ENCODE assay signal across 10 cellular contexts in the genomic region with DNA sequence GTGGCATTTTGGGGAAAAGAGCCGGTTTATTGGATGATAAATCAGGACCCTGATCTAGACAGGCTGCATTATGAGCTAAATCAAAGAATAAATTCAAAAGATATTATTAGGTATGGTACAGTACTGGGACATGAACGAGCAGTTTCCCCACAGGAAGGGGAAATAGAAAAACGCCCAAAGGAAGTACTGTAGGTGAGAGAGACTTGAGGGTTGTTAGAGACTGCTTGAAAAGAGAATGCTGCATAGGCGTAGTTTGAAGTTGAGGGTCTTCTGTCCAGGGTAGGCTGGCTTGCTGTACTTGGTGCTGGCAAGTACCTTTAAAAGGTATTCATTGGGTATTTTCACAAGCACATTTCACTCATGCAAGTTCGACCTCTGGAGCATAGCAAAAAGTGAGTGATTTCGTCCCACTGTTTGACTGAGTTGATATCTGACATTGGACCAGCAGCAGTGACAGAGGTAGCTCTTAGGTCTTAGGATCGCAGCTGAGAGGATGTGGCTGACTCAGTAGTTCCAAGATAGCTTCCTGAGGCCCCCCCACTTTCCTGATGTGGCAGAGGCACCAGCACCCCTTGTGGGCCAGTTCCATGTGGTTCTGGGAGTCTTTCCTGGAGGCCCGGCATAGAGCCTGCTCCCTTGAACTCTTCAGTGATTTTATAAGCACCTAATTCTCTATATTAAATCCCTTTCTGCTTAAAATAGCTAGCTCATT.
A peak's percentile ranks its signal among the peaks of the same experiment; 100 is the strongest.
DNase-seq lines count a peak whose midpoint lies in the region; ATAC-seq and TF ChIP-seq lines count a peak whose summit lies in the region.
"Had no signal": no experiment of that assay in that cellular context is flagged by ENCODE, and none has a peak within 500 bp of the region (broad histone marks: within the 10 kb centered on the region; RNA-seq: fewer than 3 reads in every experiment).

No MANE protein-coding gene starts in this region.

- H3K27ac Mint-ChIP-seq in CD14-positive monocyte (peak overlapping the region in 6 of 7 donors; percentile 64 to 85 (median 73)), T-cell (peak overlapping the region; percentile 92), naive B cell (peak overlapping the region; percentile 49 to 96 (median 88))

- H3K4me3 Mint-ChIP-seq in CD14-positive monocyte (peak overlapping the region in 1 of 2 donors; percentile 71), T-cell (peak overlapping the region; percentile 64 to 82 (median 71)), naive B cell (peak overlapping the region; percentile 37 to 86 (median 80))

- H3K4me1 Mint-ChIP-seq in CD14-positive monocyte (peaks cover 71% of the 10 kb centered on the region), T-cell (peaks cover 93 to 99% (median 94%) of the 10 kb centered on the region in 3 donors), naive B cell (peaks cover 73 to 97% (median 83%) of the 10 kb centered on the region in 3 donors)

- 47 to 55% (median 52%) methylated on average over 8 of the region's 8 CpGs for WGBS in adipose tissue, 3 donors

- no peak for TF ChIP-seq CTCF in CD14-positive monocyte (IDR thresholded peaks at IDR 0.05)

- intact Hi-C loops in CD14-positive monocyte (cut with micrococcal nuclease), result no loop called here

- POLR2A ChIA-PET in T-cell (lab: Charles Lee), result interaction anchor here (0.7 to 1.2 kb wide), 3 partner anchors 35 to 96 kb away, joined by 3 read pairs; no protein-coding TSS in a partner anchor

- H3K27ac ChIP-seq in adipose tissue (ENCODE audit: low read depth, low read length), result peak overlapping the region; percentile 46

- H3K36me3 Mint-ChIP-seq in CD14-positive monocyte (peaks cover 23 to 33% of the 10 kb centered on the region in 2 donors), T-cell (peaks cover 24% of the 10 kb centered on the region), naive B cell (peaks cover 0 to 4% of the 10 kb centered on the region in 2 donors)

- DNase-seq in CD14-positive monocyte (ENCODE audit: low spot score) (no peak), T-cell (peak in 3 of 34 experiments; percentile 12 to 29 (median 16)), naive B cell (no peak), NCI-H69 (lab: John Stamatoyannopoulos, UW) (no peak), AG08395 (ENCODE audit: low spot score) (no peak), hepatic stellate cell (ENCODE audit: low spot score) (no peak)
- DNase-seq: BE2C, KG1 had no signal

- ATAC-seq in T-cell (replicated peaks in 1 of 4) (peak; percentile 69 to 78 (median 72)), naive B cell (ENCODE audit: low read depth in 2 of 2) (peak; percentile 35 to 37), GM21423 (IDR thresholded peaks at IDR 0.05; ENCODE audit: unreplicated experiment) (no peak)

- no peaks in the 10 kb centered on the region for H3K27me3 Mint-ChIP-seq in CD14-positive monocyte (ENCODE audit: low read depth in 3 of 3)
- no peaks in the 10 kb centered on the region for H3K27me3 Mint-ChIP-seq in T-cell
- H3K27me3 Mint-ChIP-seq in naive B cell, result no peaks in the 10 kb centered on the region

- H3K9me3 Mint-ChIP-seq in CD14-positive monocyte (peaks cover 0 to 3% (median 0%) of the 10 kb centered on the region in 7 donors), T-cell (no peaks in the 10 kb centered on the region), naive B cell (peaks cover 0 to 2% (median 0%) of the 10 kb centered on the region in 7 donors)

- CTCF ChIA-PET in T-cell (lab: Charles Lee), result interaction anchor here (0.9 to 1.7 kb wide), 6 partner anchors 8 to 98 kb away, joined by 3 to 4 read pairs (median 4); partner anchors contain the start of gene TMEM131L (in 1 of the 2)
